Comparison of ENCODE assay signal across 9 cellular contexts in genomic region chr1:1402081-1402900, GRCh38. TPM values are rescaled to one million over a fixed set of nuclear protein-coding genes. Genes with fewer than 3 reads are reported as not detected.
A peak's percentile ranks its signal among the peaks of the same experiment; 100 is the strongest.
DNase-seq lines count a peak whose midpoint lies in the region; ATAC-seq, FAIRE-seq and TF ChIP-seq lines count a peak whose summit lies in the region.
"Had no signal": no experiment of that assay in that cellular context is flagged by ENCODE, and none has a peak within 500 bp of the region (broad histone marks: within the 10 kb centered on the region; RNA-seq: fewer than 3 reads in every experiment).

No MANE protein-coding gene starts in this region.

- intact Hi-C loops in kidney (cut with DNase I), result no loop called here

- no peaks in the 10 kb centered on the region for H3K9me3 Mint-ChIP-seq in activated naive CD8-positive, alpha-beta T cell treated with anti-CD3 and anti-CD28 coated beads, Interleukin-2, amount 50 U/mL, for 24 hours

- H3K4me3 ChIP-seq in kidney (ENCODE audit: low read length in 2 of 2) (no peak overlapping the region), coronary artery (no peak overlapping the region)

- FAIRE-seq in kidney (lab: Jason Lieb, UNC), result no peak

- no peaks in the 10 kb centered on the region for H3K9me3 ChIP-seq in kidney (ENCODE audit: control insufficient read depth in 1 of 2, low read length in 2 of 2)

- peaks cover 74% of the 10 kb centered on the region for H3K36me3 Mint-ChIP-seq in activated naive CD8-positive, alpha-beta T cell treated with anti-CD3 and anti-CD28 coated beads, Interleukin-2, amount 50 U/mL, for 24 hours (ENCODE audit: low read depth)

- TF ChIP-seq CTCF in GM12872 (IDR thresholded peaks at IDR 0.05; ENCODE audit: insufficient read depth, low read depth, low read length) (peak; percentile 69), kidney (IDR thresholded peaks at IDR 0.05; ENCODE audit: borderline replicate concordance, extremely low read depth, insufficient read depth) (peak; percentile 15), coronary artery (IDR thresholded peaks at IDR 0.05) (no peak)

- H3K4me1 ChIP-seq in kidney (ENCODE audit: control insufficient read depth in 1 of 2, insufficient read depth in 1 of 2, low read depth in 1 of 2, low read length in 2 of 2), result peaks cover 13 to 30% of the 10 kb centered on the region in 2 donors

- peak overlapping the region; percentile 95 for H3K4me3 Mint-ChIP-seq in activated naive CD8-positive, alpha-beta T cell treated with anti-CD3 and anti-CD28 coated beads, Interleukin-2, amount 50 U/mL, for 24 hours

- no peak overlapping the region for H3K27ac ChIP-seq in kidney (ENCODE audit: low read depth in 2 of 2, low read length in 2 of 2)
- no peak overlapping the region for H3K27ac ChIP-seq in coronary artery

- peaks cover 66% of the 10 kb centered on the region for H3K4me1 Mint-ChIP-seq in activated naive CD8-positive, alpha-beta T cell treated with anti-CD3 and anti-CD28 coated beads, Interleukin-2, amount 50 U/mL, for 24 hours

- no peaks in the 10 kb centered on the region for H3K27me3 Mint-ChIP-seq in activated naive CD8-positive, alpha-beta T cell treated with anti-CD3 and anti-CD28 coated beads, Interleukin-2, amount 50 U/mL, for 24 hours

- H3K36me3 ChIP-seq in kidney (ENCODE audit: control insufficient read depth in 1 of 2, insufficient read depth in 2 of 2, low read length in 2 of 2), result peaks cover 17 to 37% of the 10 kb centered on the region in 2 donors

- no peak for ATAC-seq in activated naive CD8-positive, alpha-beta T cell treated with anti-CD3 and anti-CD28 coated beads, Interleukin-2, amount 50 U/mL, for 24 hours
- ATAC-seq in GM21723 (IDR thresholded peaks at IDR 0.05; ENCODE audit: unreplicated experiment), result no peak

- DNase-seq in Ammon's horn (ENCODE audit: low spot score), result peak; percentile 40
- peak; percentile 53 for DNase-seq in NCI-H82 treated with DMSO at 0.1 percent for 48 hours (lab: John Stamatoyannopoulos, UW; ENCODE audit: unreplicated experiment)
- DNase-seq in activated naive CD8-positive, alpha-beta T cell treated with anti-CD3 and anti-CD28 coated beads, Interleukin-2, amount 50 U/mL, for 24 hours, result peak; percentile 60
- DNase-seq in kidney, result peak; percentile 39
- no peak for DNase-seq in coronary artery (ENCODE audit: low spot score)
- no peak for DNase-seq in GM19240 (ENCODE audit: insufficient read length, low spot score)

- peak overlapping the region; percentile 80 for H3K27ac Mint-ChIP-seq in activated naive CD8-positive, alpha-beta T cell treated with anti-CD3 and anti-CD28 coated beads, Interleukin-2, amount 50 U/mL, for 24 hours

- H3K9ac ChIP-seq in kidney (ENCODE audit: low read length in 2 of 2), result no peak overlapping the region

RNA-seq across cellular contexts. Expression of gene CCNL2, which starts 3.2 kb away (rescaled TPM):
- 199 TPM for total RNA-seq in kidney
- polyA plus RNA-seq in kidney (ENCODE audit: insufficient read depth, low read depth, low replicate concordance), result 72.0 TPM

RNA-seq across cellular contexts. Expression of gene MRPL20, which starts 4.8 kb away (rescaled TPM):
- total RNA-seq in kidney, result 103 TPM
- 221 TPM for polyA plus RNA-seq in kidney (ENCODE audit: insufficient read depth, low read depth, low replicate concordance)

RNA-seq across cellular contexts. Expression of gene ANKRD65, which starts 18.8 kb away (rescaled TPM):
- total RNA-seq in kidney, result 5.2 TPM
- polyA plus RNA-seq in kidney (ENCODE audit: insufficient read depth, low read depth, low replicate concordance), result 7.1 TPM
- total RNA-seq: T-helper 1 cell treated with Interleukin-12 subunit alpha and Interleukin-12 subunit beta and Interleukin-4 antibody, amounts not matched to agents 30 ng/mL and 1 ng/mL, for 36 hours had no signal

RNA-seq across cellular contexts. Expression of gene AURKAIP1, which starts 27.3 kb away (rescaled TPM):
- 111 TPM for total RNA-seq in kidney
- 359 TPM for polyA plus RNA-seq in kidney (ENCODE audit: insufficient read depth, low read depth, low replicate concordance)

RNA-seq across cellular contexts. Expression of gene VWA1, which starts 33.2 kb away (rescaled TPM):
- total RNA-seq in kidney, result 116 TPM
- polyA plus RNA-seq in kidney (ENCODE audit: insufficient read depth, low read depth, low replicate concordance), result 103 TPM

Comparison
In these comparisons a context has a peak if more than half of its experiments do, and no peak if none do; other contexts are left out.
1. DNase-seq: peak in Ammon's horn (single experiment), NCI-H82 treated with DMSO at 0.1 percent for 48 hours (single experiment), activated naive CD8-positive, alpha-beta T cell treated with anti-CD3 and anti-CD28 coated beads, Interleukin-2, amount 50 U/mL, for 24 hours (single experiment) and kidney (single experiment); none in coronary artery (single experiment) and GM19240 (single experiment).